ENCODE assay signal across 9 cellular contexts in genomic region chr17:44198721-44199552, GRCh38. TPM values are rescaled to one million over a fixed set of nuclear protein-coding genes. Genes with fewer than 3 reads are reported as not detected.
A peak's percentile ranks its signal among the peaks of the same experiment; 100 is the strongest.
DNase-seq lines count a peak whose midpoint lies in the region; ATAC-seq and TF ChIP-seq lines count a peak whose summit lies in the region.
"Had no signal": no experiment of that assay in that cellular context is flagged by ENCODE, and none has a peak within 500 bp of the region (broad histone marks: within the 10 kb centered on the region; RNA-seq: fewer than 3 reads in every experiment).

No MANE protein-coding gene starts in this region.

- 0 out of 2 replicates have a peak, but pooled peaks cover 3% of the 10 kb centered on the region for H3K36me3 ChIP-seq in SU-DHL-6 (ENCODE audit: low read length)

- intact Hi-C loops in left ventricle myocardium superior (cut with micrococcal nuclease) = no loop called here

- peak overlapping the region; percentile 92 for H3K27ac ChIP-seq in SU-DHL-6 (ENCODE audit: low read depth, low read length)

- TF ChIP-seq CTCF in SU-DHL-6 (IDR thresholded peaks at IDR 0.05; ENCODE audit: insufficient read depth, low read length, poor library complexity, severe bottlenecking) (no peak), progenitor cell of endocrine pancreas (IDR thresholded peaks at IDR 0.05; ENCODE audit: unreplicated experiment) (no peak)

- H3K79me2 ChIP-seq in SU-DHL-6 (ENCODE audit: insufficient read depth, low read length) = peaks cover 21% of the 10 kb centered on the region

- peak; percentile 9 for ATAC-seq in GM19438 (IDR thresholded peaks at IDR 0.05; ENCODE audit: low read depth, unreplicated experiment)
- peak; percentile 24 for ATAC-seq in HG03520 (IDR thresholded peaks at IDR 0.05; ENCODE audit: unreplicated experiment)
- ATAC-seq in left ventricle myocardium superior = peak; percentile 43
- no peak for ATAC-seq in HG03378 (IDR thresholded peaks at IDR 0.05; ENCODE audit: unreplicated experiment)

- peak overlapping the region; percentile 96 for H3K9ac ChIP-seq in SU-DHL-6 (ENCODE audit: low read length)

- DNase-seq in CD1c-positive myeloid dendritic cell (ENCODE audit: extremely low spot score) (peak; percentile 46), amniotic epithelial cell (ENCODE audit: low read depth) (peak; percentile 36), left ventricle myocardium superior (peak; percentile 79), progenitor cell of endocrine pancreas (ENCODE audit: low spot score, unreplicated experiment) (peak; percentile 56)

- H4K20me1 ChIP-seq in SU-DHL-6 (ENCODE audit: low read depth, low read length) = no peaks in the 10 kb centered on the region

- H2AFZ ChIP-seq in SU-DHL-6 (ENCODE audit: low read depth, low read length, severe bottlenecking) = no peak overlapping the region

- peak overlapping the region; percentile 78 for H3K4me3 Mint-ChIP-seq in progenitor cell of endocrine pancreas (ENCODE audit: low read depth)

- H3K27me3 Mint-ChIP-seq in progenitor cell of endocrine pancreas = no peaks in the 10 kb centered on the region

- H3K36me3 Mint-ChIP-seq in progenitor cell of endocrine pancreas (ENCODE audit: insufficient read depth) = peaks cover 12% of the 10 kb centered on the region

- peaks cover 15% of the 10 kb centered on the region for H3F3A ChIP-seq in SU-DHL-6 (ENCODE audit: insufficient read depth)

- peak overlapping the region; percentile 99 for H3K4me2 ChIP-seq in SU-DHL-6 (ENCODE audit: low read depth, low read length, poor library complexity, severe bottlenecking)

- H3K4me3 ChIP-seq in SU-DHL-6 (ENCODE audit: insufficient read depth, low read length, poor library complexity, severe bottlenecking) = peak overlapping the region; percentile 90

- peaks cover 20% of the 10 kb centered on the region for H3K4me1 Mint-ChIP-seq in progenitor cell of endocrine pancreas (ENCODE audit: low read depth)

- no peaks in the 10 kb centered on the region for H3K9me3 Mint-ChIP-seq in progenitor cell of endocrine pancreas (ENCODE audit: low read depth)

- H3K27me3 ChIP-seq in SU-DHL-6 (ENCODE audit: low read length) = no peaks in the 10 kb centered on the region

- H3K27ac Mint-ChIP-seq in progenitor cell of endocrine pancreas = peak overlapping the region; percentile 89

- H3K9me2 ChIP-seq in SU-DHL-6 (replicated peaks; ENCODE audit: insufficient read depth, low read length) = no peaks in the 10 kb centered on the region

- H3K9me3 ChIP-seq in SU-DHL-6 (ENCODE audit: insufficient read depth, low read length) = no peaks in the 10 kb centered on the region

RNA-seq across cellular contexts. Expression of gene ATXN7L3, which starts 0.7 kb away (rescaled TPM):
- total RNA-seq in left ventricle myocardium superior (36.0 TPM), progenitor cell of endocrine pancreas (117 and 135 TPM in 2 replicates)

RNA-seq across cellular contexts. Expression of gene TMUB2, which starts 12.2 kb away (rescaled TPM):
- 23.6 TPM for total RNA-seq in left ventricle myocardium superior
- total RNA-seq in progenitor cell of endocrine pancreas = 48.5 and 50.3 TPM in 2 replicates

RNA-seq across cellular contexts. Expression of gene UBTF, which starts 20.5 kb away (rescaled TPM):
- total RNA-seq in left ventricle myocardium superior (65.2 TPM), progenitor cell of endocrine pancreas (94.2 and 100 TPM in 2 replicates)

RNA-seq across cellular contexts. Expression of gene ASB16, which starts 28.4 kb away (rescaled TPM):
- total RNA-seq in left ventricle myocardium superior (17.0 TPM), progenitor cell of endocrine pancreas (0.49 and 0.89 TPM in 2 replicates)
- total RNA-seq: T-helper 1 cell treated with Interleukin-12 subunit alpha and Interleukin-12 subunit beta and Interleukin-4 antibody, amounts not matched to agents 30 ng/mL and 1 ng/mL, for 36 hours had no signal

RNA-seq across cellular contexts. Expression of gene HROB, which starts 57.2 kb away (rescaled TPM):
- total RNA-seq in left ventricle myocardium superior (1.5 TPM), progenitor cell of endocrine pancreas (10.1 and 12.8 TPM in 2 replicates)
